In genomic region chr11:14386895-14387480, GRCh38 we compare ENCODE assay signal across 10 cellular contexts. TPM values are rescaled to one million over a fixed set of nuclear protein-coding genes. Genes with fewer than 3 reads are reported as not detected.
DNase-seq lines count a peak whose midpoint lies in the region; ATAC-seq lines count a peak whose summit lies in the region.
"Had no signal": no experiment of that assay in that cellular context is flagged by ENCODE, and none has a peak within 500 bp of the region (broad histone marks: within the 10 kb centered on the region; RNA-seq: fewer than 3 reads in every experiment).

No MANE protein-coding gene starts in this region.

- no peaks in the 10 kb centered on the region for H3K27me3 Mint-ChIP-seq in stimulated activated memory B cell treated with anti-CD40 and anti-IgM and Interleukin-4, amounts not matched to agents 10 μg/mL and 1 μg/mL and 100 μg/mL, for 72 hours

- no peaks in the 10 kb centered on the region for H3K9me3 Mint-ChIP-seq in stimulated activated memory B cell treated with anti-CD40 and anti-IgM and Interleukin-4, amounts not matched to agents 10 μg/mL and 1 μg/mL and 100 μg/mL, for 72 hours

- no peak overlapping the region for H3K4me3 Mint-ChIP-seq in stimulated activated memory B cell treated with anti-CD40 and anti-IgM and Interleukin-4, amounts not matched to agents 10 μg/mL and 1 μg/mL and 100 μg/mL, for 72 hours

- H3K27ac Mint-ChIP-seq in stimulated activated memory B cell treated with anti-CD40 and anti-IgM and Interleukin-4, amounts not matched to agents 10 μg/mL and 1 μg/mL and 100 μg/mL, for 72 hours: no peak overlapping the region

- H3K36me3 Mint-ChIP-seq in stimulated activated memory B cell treated with anti-CD40 and anti-IgM and Interleukin-4, amounts not matched to agents 10 μg/mL and 1 μg/mL and 100 μg/mL, for 72 hours: no peaks in the 10 kb centered on the region

- DNase-seq in A172 (ENCODE audit: low spot score): peak; percentile 35
- DNase-seq in M059J (ENCODE audit: low read depth): peak; percentile 73
- DNase-seq in cerebellum (ENCODE audit: low spot score): peak; percentile 77
- peak; percentile 68 for DNase-seq in iPS-NIHi7 (ENCODE audit: extremely low spot score)
- DNase-seq in GOT3 (lab: John Stamatoyannopoulos, UW): no peak
- DNase-seq in effector CD8-positive, alpha-beta T cell (lab: John Stamatoyannopoulos, UW): no peak
- DNase-seq in stimulated activated CD4-positive, alpha-beta T cell treated with anti-CD3 and anti-CD28 coated beads, Interleukin-2, amount 100 ng/mL, for 48 hours: no peak
- DNase-seq: activated CD8-positive, alpha-beta memory T cell treated with anti-CD3 and anti-CD28 coated beads for 24 hours had no signal

- H3K4me1 Mint-ChIP-seq in stimulated activated memory B cell treated with anti-CD40 and anti-IgM and Interleukin-4, amounts not matched to agents 10 μg/mL and 1 μg/mL and 100 μg/mL, for 72 hours: no peaks in the 10 kb centered on the region

- no peak for ATAC-seq in stimulated activated memory B cell treated with anti-CD40 and anti-IgM and Interleukin-4, amounts not matched to agents 10 μg/mL and 1 μg/mL and 100 μg/mL, for 72 hours
- ATAC-seq: Panc1 had no signal

RNA-seq across cellular contexts. Expression of gene RRAS2, which starts 28.0 kb away (rescaled TPM):
- 117 and 138 TPM in 2 replicates for total RNA-seq in A172 (2014; rRNA removed; shearing (Covaris generic))
- 127 and 143 TPM in 2 replicates for total RNA-seq in M059J (2014; rRNA removed; shearing (Covaris generic))
- 29.8 TPM for total RNA-seq in cerebellum

Comparison
In these comparisons a context has a peak if more than half of its experiments do, and no peak if none do; other contexts are left out.
1. DNase-seq: peak in A172 (single experiment), M059J (single experiment), cerebellum (single experiment) and iPS-NIHi7 (single experiment); none in GOT3 (single experiment), effector CD8-positive, alpha-beta T cell (single experiment) and stimulated activated CD4-positive, alpha-beta T cell treated with anti-CD3 and anti-CD28 coated beads, Interleukin-2, amount 100 ng/mL, for 48 hours (0 of 2).